Comparison of ENCODE assay signal across 13 cellular contexts in genomic region chr5:23994581-23995370, GRCh38.
DNase-seq lines count a peak whose midpoint lies in the region; ATAC-seq and TF ChIP-seq lines count a peak whose summit lies in the region.
"Had no signal": no experiment of that assay in that cellular context is flagged by ENCODE, and none has a peak within 500 bp of the region (broad histone marks: within the 10 kb centered on the region; RNA-seq: fewer than 3 reads in every experiment).

No MANE protein-coding gene starts in this region.

- no peak overlapping the region for H2AFZ ChIP-seq in OCI-LY3 (ENCODE audit: low read depth, low read length)

- 85 to 100% methylated on average over 2 to 3 of the region's 4 CpGs for WGBS in endodermal cell (ENCODE audit: insufficient coverage in 1 of 2, insufficient read length in 1 of 2), 2 experiments
- 55% methylated on average over 4 of the region's 4 CpGs for WGBS in prostate gland

- H3K36me3 Mint-ChIP-seq in endodermal cell (ENCODE audit: low read depth), result peaks cover 3% of the 10 kb centered on the region
- H3K36me3 Mint-ChIP-seq in CD14-positive monocyte, result no peaks in the 10 kb centered on the region
- H3K36me3 Mint-ChIP-seq: natural killer cell had no signal

- H3K27ac ChIP-seq in OCI-LY3 (ENCODE audit: low read length) (no peak overlapping the region), endodermal cell (ENCODE audit: low read depth, low read length) (no peak overlapping the region), prostate gland (no peak overlapping the region)

- peaks cover 18% of the 10 kb centered on the region for H3K9me3 Mint-ChIP-seq in endodermal cell
- peaks cover 0 to 6% (median 2%) of the 10 kb centered on the region in 7 donors for H3K9me3 Mint-ChIP-seq in CD14-positive monocyte

- H3K27me3 ChIP-seq in OCI-LY3 (ENCODE audit: low read depth, low read length), result no peaks in the 10 kb centered on the region
- no peaks in the 10 kb centered on the region for H3K27me3 ChIP-seq in endodermal cell (ENCODE audit: control insufficient read depth, insufficient read depth, low read length, poor library complexity, severe bottlenecking)
- no peaks in the 10 kb centered on the region for H3K27me3 ChIP-seq in prostate gland (replicated peaks; ENCODE audit: insufficient read depth)

- H3K27ac Mint-ChIP-seq in endodermal cell (no peak overlapping the region), CD14-positive monocyte (no peak overlapping the region)
- H3K27ac Mint-ChIP-seq: natural killer cell had no signal

- H3K4me3 Mint-ChIP-seq in endodermal cell (no peak overlapping the region), CD14-positive monocyte (no peak overlapping the region)
- H3K4me3 Mint-ChIP-seq: natural killer cell had no signal

- ATAC-seq in HG03025 (IDR thresholded peaks at IDR 0.05; ENCODE audit: low FRiP score, unreplicated experiment) (no peak), GM21390 (IDR thresholded peaks at IDR 0.05; ENCODE audit: unreplicated experiment) (no peak)
- ATAC-seq: natural killer cell had no signal

- H3K4me2 ChIP-seq in OCI-LY3 (ENCODE audit: low read length), result no peak overlapping the region

- H4K20me1 ChIP-seq in OCI-LY3 (ENCODE audit: insufficient read depth, low read length), result no peaks in the 10 kb centered on the region

- no peaks in the 10 kb centered on the region for H3K36me3 ChIP-seq in OCI-LY3 (replicated peaks; ENCODE audit: low read depth, low read length)
- peaks cover 1% of the 10 kb centered on the region for H3K36me3 ChIP-seq in endodermal cell (ENCODE audit: control insufficient read depth, insufficient read depth, low read length)
- H3K36me3 ChIP-seq in prostate gland, result no peaks in the 10 kb centered on the region

- peak; percentile 29 for DNase-seq in NCI-H2171 treated with DMSO at 0.1 percent for 48 hours (lab: John Stamatoyannopoulos, UW)
- no peak for DNase-seq in NCI-H2171 (lab: John Stamatoyannopoulos, UW)
- no peak for DNase-seq in endodermal cell
- no peak for DNase-seq in prostate gland (ENCODE audit: low spot score)
- DNase-seq in CD14-positive monocyte (ENCODE audit: low spot score), result no peak
- DNase-seq: activated CD8-positive, alpha-beta memory T cell treated with anti-CD3 and anti-CD28 coated beads, Interleukin-2, amount 50 U/mL, for 4 hours; cortex of kidney; DMS79 treated with DMSO at 0.1 percent for 48 hours; natural killer cell; NK-92 treated with Interleukin-12 subunit alpha and Interleukin-12 subunit beta, amount 100 ng/mL, for 24 hours had no signal

- no peaks in the 10 kb centered on the region for H3K79me2 ChIP-seq in OCI-LY3 (ENCODE audit: low read length)

- H3K27me3 Mint-ChIP-seq in endodermal cell (ENCODE audit: insufficient read depth) (no peaks in the 10 kb centered on the region), CD14-positive monocyte (ENCODE audit: low read depth in 3 of 3) (peaks cover 0 to 2% (median 0%) of the 10 kb centered on the region in 3 donors)

- H3K4me1 ChIP-seq in OCI-LY3 (ENCODE audit: low read length) (no peaks in the 10 kb centered on the region), endodermal cell (ENCODE audit: control insufficient read depth, insufficient read depth, low read length) (peaks cover 8% of the 10 kb centered on the region), prostate gland (replicated peaks) (no peaks in the 10 kb centered on the region)

- H3K9me3 ChIP-seq in OCI-LY3 (ENCODE audit: insufficient read depth, low read length) (no peaks in the 10 kb centered on the region), endodermal cell (ENCODE audit: control insufficient read depth, low read length) (peaks cover 17% of the 10 kb centered on the region), prostate gland (no peaks in the 10 kb centered on the region)

- H3K4me3 ChIP-seq in OCI-LY3 (ENCODE audit: low read length) (no peak overlapping the region), endodermal cell (ENCODE audit: low read length) (no peak overlapping the region), prostate gland (no peak overlapping the region)

- TF ChIP-seq CTCF in OCI-LY3 (IDR thresholded peaks at IDR 0.05; ENCODE audit: low read depth, low read length) (peak; percentile 41), endodermal cell (conservative IDR thresholded peaks at IDR 0.05) (peak; percentile 75), prostate gland (IDR thresholded peaks at IDR 0.05) (peak in 3 of 4 experiments; percentile 7 to 26 (median 11)), CD14-positive monocyte (IDR thresholded peaks at IDR 0.05) (no peak)

- intact Hi-C loops in prostate gland (cut with DNase I), result no loop called here
- intact Hi-C loops in CD14-positive monocyte (cut with micrococcal nuclease), result no loop called here

- no peak overlapping the region for H3K9ac ChIP-seq in OCI-LY3 (ENCODE audit: low read length)
- H3K9ac ChIP-seq in endodermal cell (ENCODE audit: extremely low read depth, low read length, poor library complexity, severe bottlenecking), result no peak overlapping the region

- H3K4me1 Mint-ChIP-seq in endodermal cell (peaks cover 21% of the 10 kb centered on the region), CD14-positive monocyte (no peaks in the 10 kb centered on the region)
- H3K4me1 Mint-ChIP-seq: natural killer cell had no signal

- no peak for TF ChIP-seq POLR2A in prostate gland (IDR thresholded peaks at IDR 0.05)
